4 cellular contexts compared by ENCODE assay signal in genomic region chr2:159868598-159869159, GRCh38.
A peak's percentile ranks its signal among the peaks of the same experiment; 100 is the strongest.
TF ChIP-seq lines count a peak whose summit lies in the region.

No MANE protein-coding gene starts in this region.

TF ChIP-seq in A549, 52 proteins besides CTCF, POLR2A, EP300 and RAD21:
- peak; percentile 47 for TF ChIP-seq MAFK (IDR thresholded peaks at IDR 0.05; ENCODE audit: partially characterized antibody)

TF ChIP-seq in HEK293, 187 proteins besides CTCF, POLR2A, EP300 and RAD21:
- peak; percentile 69 for TF ChIP-seq ZNF146 (tag by site-specific recombination; IDR thresholded peaks at IDR 0.05)

TF ChIP-seq in K562, 482 proteins besides CTCF, POLR2A, EP300 and RAD21:
- TF ChIP-seq ZNF146 (CRISPR knock-in tag; IDR thresholded peaks at IDR 0.05; ENCODE audit: unreplicated experiment) (peak; percentile 64), RBM25 (IDR thresholded peaks at IDR 0.05; ENCODE audit: low read depth, low read length, severe bottlenecking) (peak; percentile 28)

TF ChIP-seq in HepG2, 621 proteins besides CTCF, POLR2A, EP300 and RAD21:
- TF ChIP-seq MAFK (conservative IDR thresholded peaks at IDR 0.05 in 1 of 2, IDR thresholded peaks at IDR 0.05 in 1 of 2; ENCODE audit: low read length in 2 of 2) (peak; percentile 66 to 81), MAFF (IDR thresholded peaks at IDR 0.05; ENCODE audit: low read depth, low read length) (0 out of 2 replicates have a peak, but pooled peaks have one; percentile 32)
TF ChIP-seq in HepG2: peak in this region for 2; not testable (repeated sequence) for 619.
